Comparison of ENCODE assay signal across 20 cellular contexts in the genomic region with DNA sequence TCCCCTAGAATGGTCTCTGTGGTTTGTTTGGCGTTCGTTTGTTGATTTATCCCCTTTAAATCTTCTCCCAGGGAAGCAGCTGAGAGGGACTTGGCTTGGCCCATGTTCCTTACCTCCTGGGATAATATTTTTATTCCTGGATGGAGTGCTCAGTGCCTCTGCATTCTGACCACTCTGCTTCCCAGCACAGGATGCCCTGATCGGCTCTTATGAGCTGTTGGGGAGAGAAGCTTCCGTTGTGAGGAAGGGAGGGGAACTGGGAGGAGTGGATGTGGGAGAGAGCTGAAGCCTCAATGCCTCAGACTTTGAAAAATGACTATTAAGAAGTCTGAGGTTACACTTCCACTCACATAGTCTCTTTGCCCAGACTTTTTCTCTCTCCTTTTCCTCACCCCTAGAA.
A peak's percentile ranks its signal among the peaks of the same experiment; 100 is the strongest.
DNase-seq lines count a peak whose midpoint lies in the region; ATAC-seq and TF ChIP-seq lines count a peak whose summit lies in the region.
"Had no signal": no experiment of that assay in that cellular context is flagged by ENCODE, and none has a peak within 500 bp of the region (broad histone marks: within the 10 kb centered on the region; RNA-seq: fewer than 3 reads in every experiment).

No MANE protein-coding gene starts in this region.

- H3K79me1 ChIP-seq in IMR-90 (ENCODE audit: low read depth in 1 of 2, low read length in 2 of 2), result peaks cover 0 to 3% of the 10 kb centered on the region in 2 experiments; a peak in 1 of 4 replicates

- no peak overlapping the region for H2AK9ac ChIP-seq in IMR-90 (replicated peaks; ENCODE audit: low read depth, low read length, poor library complexity)

- dilution Hi-C loops in IMR-90 (cut with HindIII; ENCODE audit: low sequenced_read_pairs, unreplicated experiment), result no loop called here

- DNase-seq in heart right ventricle (peak in 1 of 2 donors; percentile 9), cardiac septum (ENCODE audit: low spot score) (no peak), IMR-90 (peak; percentile 40), foreskin keratinocyte (no peak), testis (no peak), lower leg skin (ENCODE audit: low spot score in 2 of 2) (no peak)
- DNase-seq: 8988T, DMS153, DND-41, KG1, MM.1S, NCI-H1694, NCI-H2029 treated with DMSO at 0.1 percent for 48 hours, NCI-H446 treated with DMSO at 0.1 percent for 48 hours, NCI-H526 treated with DMSO at 0.1 percent for 48 hours, PC-9, RPMI8226, SHP77 treated with DMSO at 0.1 percent for 48 hours had no signal

- no peak overlapping the region for H3K9ac ChIP-seq in IMR-90 (ENCODE audit: low read depth, low read length)

- peak overlapping the region; percentile 66; the same call in 1 of the 2 replicates for H3K4ac ChIP-seq in IMR-90 (ENCODE audit: low read depth, low read length)

- peak overlapping the region; percentile 62; the same call in 1 of the 2 replicates for H2BK20ac ChIP-seq in IMR-90 (ENCODE audit: low read depth, low read length)

- H2AK5ac ChIP-seq in IMR-90 (ENCODE audit: low read depth, low read length), result 0 out of 2 replicates have a peak overlapping the region, but pooled peaks have one; percentile 59

- H4K20me1 ChIP-seq in IMR-90 (ENCODE audit: insufficient read depth, low read length), result no peaks in the 10 kb centered on the region

- H3K27ac ChIP-seq in heart right ventricle (no peak overlapping the region), IMR-90 (ENCODE audit: insufficient read depth, low read length) (no peak overlapping the region), foreskin keratinocyte (peak overlapping the region; percentile 98), testis (peak overlapping the region; percentile 12 to 59)
- H3K27ac ChIP-seq: PC-9 had no signal

- H3K18ac ChIP-seq in IMR-90 (ENCODE audit: low read depth, low read length), result peak overlapping the region; percentile 17; the same call in 1 of the 2 replicates

- H3K9me1 ChIP-seq in IMR-90 (ENCODE audit: insufficient read depth, low read length), result peaks cover 10% of the 10 kb centered on the region

- WGBS in heart right ventricle, 2 donors, result 46 to 51% methylated on average over 4 of the region's 4 CpGs
- no CpG with 5 or more reads among the region's 4 CpGs for WGBS in IMR-90 (ENCODE audit: extremely low coverage in 2 of 2, insufficient read length in 1 of 2), 2 experiments
- WGBS in testis, 2 donors, result 43 to 58% methylated on average over 4 of the region's 4 CpGs
- WGBS in lower leg skin, 2 donors, result 60 to 68% methylated on average over 4 of the region's 4 CpGs

- no peak for TF ChIP-seq RAD21 in IMR-90 (IDR thresholded peaks at IDR 0.05; ENCODE audit: low read length)

- H4K5ac ChIP-seq in IMR-90 (ENCODE audit: low read depth, low read length), result no peak overlapping the region

- H3K23ac ChIP-seq in IMR-90 (ENCODE audit: low read depth, low read length), result no peak overlapping the region; the same call in 1 of the 2 replicates

- peaks cover 0 to 32% (median 15%) of the 10 kb centered on the region in 7 donors for H3K27me3 ChIP-seq in heart right ventricle
- no peaks in the 10 kb centered on the region for H3K27me3 ChIP-seq in IMR-90 (ENCODE audit: control insufficient read depth, insufficient read depth, low read length)
- H3K27me3 ChIP-seq in foreskin keratinocyte, result no peaks in the 10 kb centered on the region
- H3K27me3 ChIP-seq in testis, result no peaks in the 10 kb centered on the region

- ATAC-seq in heart right ventricle (peak; percentile 27 to 67 (median 59)), IMR-90 (ENCODE audit: low read depth) (no peak), foreskin keratinocyte (no peak), HG03039 (IDR thresholded peaks at IDR 0.05; ENCODE audit: unreplicated experiment) (no peak), HG03342 (IDR thresholded peaks at IDR 0.05; ENCODE audit: unreplicated experiment) (no peak)

- POLR2A ChIA-PET in IMR-90 (lab: Charles Lee; ENCODE audit: unreplicated experiment), result no interaction called here

- H2BK120ac ChIP-seq in IMR-90 (ENCODE audit: low read depth, low read length), result peak overlapping the region; percentile 64

- H4K91ac ChIP-seq in IMR-90 (ENCODE audit: insufficient read depth, low read depth, low read length), result peak overlapping the region; percentile 28

- H3K4me2 ChIP-seq in IMR-90 (ENCODE audit: low read depth, low read length), result no peak overlapping the region
- H3K4me2 ChIP-seq: PC-9 had no signal

- H4K8ac ChIP-seq in IMR-90 (ENCODE audit: low read depth in 2 of 2, low read length in 2 of 2), result peak overlapping the region; percentile 4 to 11; a peak in 2 of 4 replicates

- no peak for TF ChIP-seq POLR2A in IMR-90 (IDR thresholded peaks at IDR 0.05; ENCODE audit: low read depth, low read length)
- no peak for TF ChIP-seq POLR2A in testis (IDR thresholded peaks at IDR 0.05)
- TF ChIP-seq POLR2A in lower leg skin (IDR thresholded peaks at IDR 0.05), result no peak

- in situ Hi-C loops in IMR-90 (cut with MboI; ENCODE audit: low sequenced_read_pairs), result no loop called here

- H3K9me3 ChIP-seq in heart right ventricle (no peaks in the 10 kb centered on the region), IMR-90 (ENCODE audit: control insufficient read depth, insufficient read depth, low read length) (no peaks in the 10 kb centered on the region), testis (no peaks in the 10 kb centered on the region)

- TF ChIP-seq CTCF in heart right ventricle (IDR thresholded peaks at IDR 0.05) (no peak), IMR-90 (conservative IDR thresholded peaks at IDR 0.05; ENCODE audit: low read depth, low read length) (no peak), foreskin keratinocyte (conservative IDR thresholded peaks at IDR 0.05) (no peak), testis (IDR thresholded peaks at IDR 0.05) (no peak), lower leg skin (IDR thresholded peaks at IDR 0.05) (no peak)

- H3K36me3 ChIP-seq in heart right ventricle, result no peaks in the 10 kb centered on the region
- no peaks in the 10 kb centered on the region for H3K36me3 ChIP-seq in IMR-90 (ENCODE audit: control insufficient read depth, insufficient read depth, low read length)
- no peaks in the 10 kb centered on the region for H3K36me3 ChIP-seq in testis (ENCODE audit: low read depth, missing control alignments)

- H2BK15ac ChIP-seq in IMR-90 (ENCODE audit: low read depth, low read length), result peak overlapping the region; percentile 57; the same call in 1 of the 3 replicates

- H2BK5ac ChIP-seq in IMR-90 (ENCODE audit: low read depth, low read length, poor library complexity, severe bottlenecking), result no peak overlapping the region

- BruUV-seq in IMR-90 (replicated peaks; lab: Mats Ljungman, UMichigan), result no TSS peak

- CTCF ChIA-PET in IMR-90 (lab: Yijun Ruan, JAX), result no interaction called here

- 0 out of 2 replicates have a peak overlapping the region, but pooled peaks have one; percentile 21 for H3K14ac ChIP-seq in IMR-90 (replicated peaks; ENCODE audit: low read depth, low read length)

- intact Hi-C loops in heart right ventricle (cut with DNase I), result no loop called here
- intact Hi-C loops in cardiac septum (cut with DNase I), result no loop called here
- intact Hi-C loops in IMR-90 (cut with micrococcal nuclease), result no loop called here
- intact Hi-C loops in testis (cut with DNase I; ENCODE audit: low total_unique reads), result no loop called here
- intact Hi-C loops in lower leg skin (cut with DNase I; ENCODE audit: low total_unique reads), result no loop called here

- H3K4me3 ChIP-seq in heart right ventricle (no peak overlapping the region), IMR-90 (ENCODE audit: insufficient read depth, low read depth, low read length) (no peak overlapping the region), testis (no peak overlapping the region), lower leg skin (ENCODE audit: low read depth, poor library complexity, severe bottlenecking) (no peak overlapping the region)
- H3K4me3 ChIP-seq: PC-9 had no signal

- peaks cover 0 to 12% (median 0%) of the 10 kb centered on the region in 9 donors for H3K4me1 ChIP-seq in heart right ventricle
- peaks cover 14% of the 10 kb centered on the region for H3K4me1 ChIP-seq in IMR-90 (ENCODE audit: control insufficient read depth, insufficient read depth, low read length)
- H3K4me1 ChIP-seq in foreskin keratinocyte, result peaks cover 32% of the 10 kb centered on the region
- H3K4me1 ChIP-seq in testis, result peaks cover 40% of the 10 kb centered on the region

- H3K56ac ChIP-seq in IMR-90 (ENCODE audit: extremely low read depth, insufficient read depth, low read length), result no peak overlapping the region

- peak overlapping the region; percentile 44 for H2AFZ ChIP-seq in IMR-90 (replicated peaks; ENCODE audit: low read length, poor library complexity)
- H2AFZ ChIP-seq: PC-9 had no signal

TF ChIP-seq in IMR-90, 13 proteins besides CTCF, POLR2A, EP300 and RAD21 (continues in another document):
- no peak for TF ChIP-seq NFE2L2 (IDR thresholded peaks at IDR 0.05; ENCODE audit: low read depth, low read length)
- TF ChIP-seq FOS (IDR thresholded peaks at IDR 0.05; ENCODE audit: low read depth, low read length), result no peak
- TF ChIP-seq, protein P1, sequence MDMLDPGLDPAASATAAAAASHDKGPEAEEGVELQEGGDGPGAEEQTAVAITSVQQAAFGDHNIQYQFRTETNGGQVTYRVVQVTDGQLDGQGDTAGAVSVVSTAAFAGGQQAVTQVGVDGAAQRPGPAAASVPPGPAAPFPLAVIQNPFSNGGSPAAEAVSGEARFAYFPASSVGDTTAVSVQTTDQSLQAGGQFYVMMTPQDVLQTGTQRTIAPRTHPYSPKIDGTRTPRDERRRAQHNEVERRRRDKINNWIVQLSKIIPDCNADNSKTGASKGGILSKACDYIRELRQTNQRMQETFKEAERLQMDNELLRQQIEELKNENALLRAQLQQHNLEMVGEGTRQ (IDR thresholded peaks at IDR 0.05; ENCODE audit: low read depth, low read length), result no peak
- TF ChIP-seq MAFK (IDR thresholded peaks at IDR 0.05; ENCODE audit: low read depth, low read length), result no peak
- TF ChIP-seq MAZ (IDR thresholded peaks at IDR 0.05; ENCODE audit: borderline replicate concordance, low read depth, low read length), result no peak
- TF ChIP-seq, protein P2, sequence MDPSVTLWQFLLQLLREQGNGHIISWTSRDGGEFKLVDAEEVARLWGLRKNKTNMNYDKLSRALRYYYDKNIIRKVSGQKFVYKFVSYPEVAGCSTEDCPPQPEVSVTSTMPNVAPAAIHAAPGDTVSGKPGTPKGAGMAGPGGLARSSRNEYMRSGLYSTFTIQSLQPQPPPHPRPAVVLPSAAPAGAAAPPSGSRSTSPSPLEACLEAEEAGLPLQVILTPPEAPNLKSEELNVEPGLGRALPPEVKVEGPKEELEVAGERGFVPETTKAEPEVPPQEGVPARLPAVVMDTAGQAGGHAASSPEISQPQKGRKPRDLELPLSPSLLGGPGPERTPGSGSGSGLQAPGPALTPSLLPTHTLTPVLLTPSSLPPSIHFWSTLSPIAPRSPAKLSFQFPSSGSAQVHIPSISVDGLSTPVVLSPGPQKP (IDR thresholded peaks at IDR 0.05; ENCODE audit: borderline replicate concordance, low read depth, low read length), result no peak
- TF ChIP-seq RFX5 (IDR thresholded peaks at IDR 0.05; ENCODE audit: low read depth, low read length), result no peak
- TF ChIP-seq CHD1 (IDR thresholded peaks at IDR 0.05; ENCODE audit: low read depth, low read length), result no peak
- no peak for TF ChIP-seq MXI1 (IDR thresholded peaks at IDR 0.05; ENCODE audit: borderline replicate concordance, low read depth, low read length)
- TF ChIP-seq BHLHE40 (IDR thresholded peaks at IDR 0.05; ENCODE audit: low read depth, low read length), result no peak
- no peak for TF ChIP-seq SMC3 (IDR thresholded peaks at IDR 0.05; ENCODE audit: low read depth, low read length)

Comparison
In these comparisons a context has a peak if more than half of its experiments do, and no peak if none do; other contexts are left out.
1. ATAC-seq: peak in heart right ventricle (8 of 8); none in IMR-90 (single experiment), foreskin keratinocyte (single experiment), HG03039 (single experiment) and HG03342 (single experiment).
2. H3K27ac ChIP-seq: peak in foreskin keratinocyte (single experiment) and testis (2 of 2); none in heart right ventricle (0 of 10) and IMR-90 (single experiment).